In the genomic region with DNA sequence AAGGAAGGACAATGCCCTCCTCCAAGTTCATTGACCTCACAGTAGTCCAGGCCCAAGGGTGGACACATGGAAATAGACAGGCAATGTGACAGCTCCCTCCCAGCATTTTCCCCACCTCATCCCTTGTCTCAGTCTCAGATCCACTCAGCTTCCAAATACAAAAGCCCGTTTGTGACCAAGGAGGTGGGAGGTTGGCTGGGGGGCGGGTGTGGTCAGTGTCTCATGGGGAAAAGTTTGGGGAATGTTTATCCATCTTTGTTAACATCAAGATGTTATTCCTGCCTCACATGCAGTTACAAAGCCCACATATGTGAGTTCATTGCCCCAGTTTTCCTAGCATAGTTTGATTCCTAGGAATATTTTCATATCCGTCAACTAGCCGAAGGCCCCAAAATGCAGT, we compare ENCODE assay signal across 24 cellular contexts.
A peak's percentile ranks its signal among the peaks of the same experiment; 100 is the strongest.
DNase-seq lines count a peak whose midpoint lies in the region; ATAC-seq and TF ChIP-seq lines count a peak whose summit lies in the region.
"Had no signal": no experiment of that assay in that cellular context is flagged by ENCODE, and none has a peak within 500 bp of the region (broad histone marks: within the 10 kb centered on the region; RNA-seq: fewer than 3 reads in every experiment).

No MANE protein-coding gene starts in this region.

- H3K27me3 ChIP-seq in neural progenitor cell: no peaks in the 10 kb centered on the region
- H3K27me3 ChIP-seq: BLaER1 treated with 17β-estradiol and CSF1 and Interleukin-3, amounts not matched to agents 10 nM and 100 nM had no signal

- H3K4me1 Mint-ChIP-seq in activated CD4-positive, alpha-beta T cell treated with anti-CD3 and anti-CD28 coated beads, Interleukin-2, amount 10 ng/mL, durations not matched to agents 24 days and 14 days: no peaks in the 10 kb centered on the region
- peaks cover 71% of the 10 kb centered on the region for H3K4me1 Mint-ChIP-seq in neural progenitor cell
- H3K4me1 Mint-ChIP-seq: B cell had no signal

- H3K4me2 ChIP-seq in neural progenitor cell: no peak overlapping the region
- H3K4me2 ChIP-seq: A549; BLaER1 treated with 17β-estradiol and CSF1 and Interleukin-3, amounts not matched to agents 10 nM and 100 nM had no signal

- no peaks in the 10 kb centered on the region for H3K36me3 Mint-ChIP-seq in activated CD4-positive, alpha-beta T cell treated with anti-CD3 and anti-CD28 coated beads, Interleukin-2, amount 10 ng/mL, durations not matched to agents 24 days and 14 days (ENCODE audit: low read depth)
- no peaks in the 10 kb centered on the region for H3K36me3 Mint-ChIP-seq in neural progenitor cell
- H3K36me3 Mint-ChIP-seq: CD8-positive, alpha-beta T cell had no signal

- no peak overlapping the region for H2AFZ ChIP-seq in neural progenitor cell (replicated peaks)

- no peak overlapping the region for H3K27ac ChIP-seq in neural progenitor cell
- H3K27ac ChIP-seq: 22Rv1; A549; BLaER1 treated with 17β-estradiol and CSF1 and Interleukin-3, amounts not matched to agents 10 nM and 100 nM; C4-2B had no signal

- no peaks in the 10 kb centered on the region for H3K9me3 ChIP-seq in neural progenitor cell (ENCODE audit: low read depth)
- H3K9me3 ChIP-seq: A549; BLaER1 treated with 17β-estradiol and CSF1 and Interleukin-3, amounts not matched to agents 10 nM and 100 nM had no signal

- TF ChIP-seq CTCF in neural progenitor cell (IDR thresholded peaks at IDR 0.05): no peak

- no peaks in the 10 kb centered on the region for H3K27me3 Mint-ChIP-seq in activated CD4-positive, alpha-beta T cell treated with anti-CD3 and anti-CD28 coated beads, Interleukin-2, amount 10 ng/mL, durations not matched to agents 24 days and 14 days
- H3K27me3 Mint-ChIP-seq in neural progenitor cell (ENCODE audit: insufficient read depth, low read depth): peaks cover 6% of the 10 kb centered on the region
- H3K27me3 Mint-ChIP-seq: CD4-positive, alpha-beta T cell had no signal

- H3K4me3 Mint-ChIP-seq in activated CD4-positive, alpha-beta T cell treated with anti-CD3 and anti-CD28 coated beads, Interleukin-2, amount 10 ng/mL, durations not matched to agents 24 days and 14 days: no peak overlapping the region
- H3K4me3 Mint-ChIP-seq in neural progenitor cell: no peak overlapping the region
- H3K4me3 Mint-ChIP-seq: B cell; CD4-positive, alpha-beta T cell; CD8-positive, alpha-beta T cell had no signal

- intact Hi-C loops in activated CD4-positive, alpha-beta T cell treated with anti-CD3 and anti-CD28 coated beads, Interleukin-2, amount 10 ng/mL, durations not matched to agents 24 days and 14 days (cut with micrococcal nuclease): no loop called here
- intact Hi-C loops in cardiac septum (cut with DNase I): no loop called here

- no peak overlapping the region for H3K4me3 ChIP-seq in neural progenitor cell
- H3K4me3 ChIP-seq: A549; BLaER1 treated with 17β-estradiol and CSF1 and Interleukin-3, amounts not matched to agents 10 nM and 100 nM; GM12878 had no signal

- no peaks in the 10 kb centered on the region for H3K79me2 ChIP-seq in neural progenitor cell (ENCODE audit: low read depth)

- H3F3A ChIP-seq in neural progenitor cell (ENCODE audit: low read depth): peaks cover 15% of the 10 kb centered on the region

- peaks cover 6% of the 10 kb centered on the region for H4K20me1 ChIP-seq in neural progenitor cell (ENCODE audit: low read depth)
- H4K20me1 ChIP-seq: BLaER1 treated with 17β-estradiol and CSF1 and Interleukin-3, amounts not matched to agents 10 nM and 100 nM had no signal

- peak; percentile 15 for DNase-seq in activated CD4-positive, alpha-beta T cell treated with anti-CD3 and anti-CD28 coated beads, Interleukin-2, amount 10 ng/mL, durations not matched to agents 24 days and 14 days
- no peak for DNase-seq in activated CD4-positive, alpha-beta T cell treated with anti-CD3 and anti-CD28 coated beads for 4 hours
- peak; percentile 31 for DNase-seq in NCI-H460 (ENCODE audit: extremely low read depth, low read depth)
- DNase-seq in neural progenitor cell (ENCODE audit: low spot score): no peak
- DNase-seq in cardiac septum (ENCODE audit: low spot score): no peak
- DNase-seq in NCI-H2171 treated with DMSO at 0.1 percent for 48 hours (lab: John Stamatoyannopoulos, UW): no peak
- DNase-seq: AML-193; CD4-positive, alpha-beta T cell; CD8-positive, alpha-beta T cell; COR-L47; DMS 273 treated with DMSO at 0.1 percent for 48 hours; DMS153; DMS53; DMS79; DND-41; EL; GDM1 had no signal

- H3K9me3 Mint-ChIP-seq in activated CD4-positive, alpha-beta T cell treated with anti-CD3 and anti-CD28 coated beads, Interleukin-2, amount 10 ng/mL, durations not matched to agents 24 days and 14 days: no peaks in the 10 kb centered on the region
- no peaks in the 10 kb centered on the region for H3K9me3 Mint-ChIP-seq in neural progenitor cell
- H3K9me3 Mint-ChIP-seq: CD4-positive, alpha-beta T cell; CD8-positive, alpha-beta T cell had no signal

- peaks cover 24% of the 10 kb centered on the region for H3K4me1 ChIP-seq in neural progenitor cell
- H3K4me1 ChIP-seq: A549; BLaER1 treated with 17β-estradiol and CSF1 and Interleukin-3, amounts not matched to agents 10 nM and 100 nM had no signal

- no peak for ATAC-seq in GM18870 (IDR thresholded peaks at IDR 0.05; ENCODE audit: unreplicated experiment)
- ATAC-seq: A549; CD8-positive, alpha-beta T cell; GM12878 had no signal

- no peaks in the 10 kb centered on the region for H3K36me3 ChIP-seq in neural progenitor cell
- H3K36me3 ChIP-seq: BLaER1 treated with 17β-estradiol and CSF1 and Interleukin-3, amounts not matched to agents 10 nM and 100 nM had no signal

- H3K27ac Mint-ChIP-seq in activated CD4-positive, alpha-beta T cell treated with anti-CD3 and anti-CD28 coated beads, Interleukin-2, amount 10 ng/mL, durations not matched to agents 24 days and 14 days: no peak overlapping the region
- peak overlapping the region; percentile 55 for H3K27ac Mint-ChIP-seq in neural progenitor cell
- H3K27ac Mint-ChIP-seq: B cell; CD4-positive, alpha-beta T cell; CD8-positive, alpha-beta T cell had no signal

- H3K9ac ChIP-seq in neural progenitor cell: no peak overlapping the region
- H3K9ac ChIP-seq: BLaER1 treated with 17β-estradiol and CSF1 and Interleukin-3, amounts not matched to agents 10 nM and 100 nM had no signal

Comparison
In these comparisons a context has a peak if more than half of its experiments do, and no peak if none do; other contexts are left out.
1. DNase-seq: peak in activated CD4-positive, alpha-beta T cell treated with anti-CD3 and anti-CD28 coated beads, Interleukin-2, amount 10 ng/mL, durations not matched to agents 24 days and 14 days (single experiment) and NCI-H460 (single experiment); none in activated CD4-positive, alpha-beta T cell treated with anti-CD3 and anti-CD28 coated beads for 4 hours (0 of 2), neural progenitor cell (single experiment), cardiac septum (single experiment) and NCI-H2171 treated with DMSO at 0.1 percent for 48 hours (single experiment).